Comparison of ENCODE assay signal across 1 cellular context in the genomic region with DNA sequence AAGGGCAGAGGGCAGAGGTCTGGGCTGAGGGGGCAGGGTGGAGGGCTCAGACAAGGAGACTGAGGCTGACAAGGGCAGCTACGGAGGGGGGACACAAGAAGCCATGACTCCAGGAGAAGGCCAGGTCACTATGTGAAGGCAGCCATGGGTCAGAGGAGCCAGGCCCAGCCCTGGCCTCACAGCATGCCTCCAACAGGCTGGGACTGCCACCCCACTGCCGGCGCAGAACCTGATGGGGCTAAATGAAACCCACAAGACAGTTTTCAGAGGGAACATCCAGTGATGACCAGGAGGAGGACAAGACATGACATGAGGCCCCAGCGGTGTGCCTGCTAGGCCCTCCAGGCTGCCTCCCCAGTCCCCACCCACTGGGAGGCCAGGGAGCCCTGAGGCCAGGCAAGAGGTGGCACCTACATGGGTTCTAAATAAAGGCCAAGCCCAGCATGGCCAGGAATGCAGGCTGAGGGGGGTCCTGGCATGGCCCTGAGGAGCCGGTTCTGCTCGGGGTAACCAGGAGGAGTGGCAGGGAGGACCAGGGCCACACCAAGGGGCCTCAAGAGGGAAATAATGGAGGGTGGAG.
TF ChIP-seq lines count a peak whose summit lies in the region.

No MANE protein-coding gene starts in this region.

TF ChIP-seq in HepG2, 621 proteins besides CTCF, POLR2A, EP300 and RAD21:
- TF ChIP-seq EHMT2 (IDR thresholded peaks at IDR 0.05; ENCODE audit: borderline replicate concordance, low read depth, low read length) (no peak), AGO2 (optimal IDR thresholded peaks at IDR 0.05; ENCODE audit: low read depth, low read length) (peak; percentile 52), HNF4G (IDR thresholded peaks at IDR 0.05; ENCODE audit: borderline replicate concordance, low read depth, low read length) (no peak), HNF4G (CRISPR knock-in tag; IDR thresholded peaks at IDR 0.05; ENCODE audit: borderline replicate concordance, low read depth) (no peak), HNRNPUL1 (IDR thresholded peaks at IDR 0.05; ENCODE audit: low read depth, low read length) (no peak), CC2D1A (CRISPR knock-in tag; IDR thresholded peaks at IDR 0.05) (no peak), FOXJ3 (CRISPR knock-in tag; IDR thresholded peaks at IDR 0.05; ENCODE audit: borderline replicate concordance) (no peak)
- TF ChIP-seq, protein P1, sequence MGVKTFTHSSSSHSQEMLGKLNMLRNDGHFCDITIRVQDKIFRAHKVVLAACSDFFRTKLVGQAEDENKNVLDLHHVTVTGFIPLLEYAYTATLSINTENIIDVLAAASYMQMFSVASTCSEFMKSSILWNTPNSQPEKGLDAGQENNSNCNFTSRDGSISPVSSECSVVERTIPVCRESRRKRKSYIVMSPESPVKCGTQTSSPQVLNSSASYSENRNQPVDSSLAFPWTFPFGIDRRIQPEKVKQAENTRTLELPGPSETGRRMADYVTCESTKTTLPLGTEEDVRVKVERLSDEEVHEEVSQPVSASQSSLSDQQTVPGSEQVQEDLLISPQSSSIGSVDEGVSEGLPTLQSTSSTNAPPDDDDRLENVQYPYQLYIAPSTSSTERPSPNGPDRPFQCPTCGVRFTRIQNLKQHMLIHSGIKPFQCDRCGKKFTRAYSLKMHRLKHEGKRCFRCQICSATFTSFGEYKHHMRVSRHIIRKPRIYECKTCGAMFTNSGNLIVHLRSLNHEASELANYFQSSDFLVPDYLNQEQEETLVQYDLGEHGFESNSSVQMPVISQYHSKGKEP (CRISPR knock-in tag; IDR thresholded peaks at IDR 0.05): no peak
